In genomic region chr10:60086862-60087261, GRCh38 we compare ENCODE assay signal across 20 cellular contexts.
DNase-seq lines count a peak whose midpoint lies in the region; ATAC-seq and TF ChIP-seq lines count a peak whose summit lies in the region.
"Had no signal": no experiment of that assay in that cellular context is flagged by ENCODE, and none has a peak within 500 bp of the region (broad histone marks: within the 10 kb centered on the region; RNA-seq: fewer than 3 reads in every experiment).

No MANE protein-coding gene starts in this region.

- H3K27ac ChIP-seq in smooth muscle cell (ENCODE audit: low read depth) = no peak overlapping the region
- H3K27ac ChIP-seq: hepatocyte, stomach had no signal

- H3K4me3 ChIP-seq in smooth muscle cell = no peak overlapping the region
- H3K4me3 ChIP-seq: hepatocyte, stomach had no signal

- H3K4me3 Mint-ChIP-seq in chondrocyte (ENCODE audit: unreplicated experiment) = no peak overlapping the region
- H3K4me3 Mint-ChIP-seq: activated CD8-positive, alpha-beta T cell treated with anti-CD3 and anti-CD28 coated beads, Interleukin-2, amount 10 ng/mL, durations not matched to agents 7 days and 5 days; activated naive CD4-positive, alpha-beta T cell treated with anti-CD3 and anti-CD28 coated beads for 36 hours; CD14-positive monocyte; nephron had no signal

- no peaks in the 10 kb centered on the region for H3F3A ChIP-seq in smooth muscle cell (ENCODE audit: low read depth)

- H3K9me3 Mint-ChIP-seq in chondrocyte (ENCODE audit: low read depth) = no peaks in the 10 kb centered on the region
- H3K9me3 Mint-ChIP-seq: activated naive CD4-positive, alpha-beta T cell treated with anti-CD3 and anti-CD28 coated beads for 36 hours; CD14-positive monocyte; nephron had no signal

- no peak overlapping the region for H2AFZ ChIP-seq in smooth muscle cell (ENCODE audit: low read depth)
- H2AFZ ChIP-seq: hepatocyte had no signal

- 97% methylated on average over 2 of the region's 2 CpGs for whole genome bisulfite sequencing in smooth muscle cell (ENCODE audit: low lambda C conversion rate)

- H3K36me3 ChIP-seq in smooth muscle cell (ENCODE audit: low read depth) = peaks cover 9% of the 10 kb centered on the region

- H3K27ac Mint-ChIP-seq in chondrocyte (ENCODE audit: unreplicated experiment) = peak overlapping the region; percentile 4
- H3K27ac Mint-ChIP-seq: activated CD8-positive, alpha-beta T cell treated with anti-CD3 and anti-CD28 coated beads, Interleukin-2, amount 10 ng/mL, durations not matched to agents 7 days and 5 days; activated naive CD4-positive, alpha-beta T cell treated with anti-CD3 and anti-CD28 coated beads for 36 hours; CD14-positive monocyte; nephron had no signal

- no peak overlapping the region for H3K4me2 ChIP-seq in smooth muscle cell
- H3K4me2 ChIP-seq: hepatocyte had no signal

- peaks cover 16% of the 10 kb centered on the region for H3K36me3 Mint-ChIP-seq in chondrocyte (ENCODE audit: low read depth)
- H3K36me3 Mint-ChIP-seq: CD14-positive monocyte had no signal

- DNase-seq in chondrocyte (ENCODE audit: low spot score) (no peak), smooth muscle cell (lab: John Stamatoyannopoulos, UW; ENCODE audit: unreplicated experiment) (no peak), SK-N-DZ (ENCODE audit: low spot score) (no peak), iPS-NIHi7 (ENCODE audit: extremely low spot score) (no peak)
- DNase-seq in activated naive CD4-positive, alpha-beta T cell (lab: John Stamatoyannopoulos, UW) = no peak
- DNase-seq: activated CD8-positive, alpha-beta T cell treated with anti-CD3 and anti-CD28 coated beads, Interleukin-2, amount 10 ng/mL, durations not matched to agents 7 days and 5 days; activated naive CD4-positive, alpha-beta T cell treated with anti-CD3 and anti-CD28 coated beads for 36 hours; GOT3; left ventricle myocardium superior; NCI-H1048; NCI-H526; right cardiac atrium; Right ventricle myocardium superior; stomach had no signal

- H3K79me2 ChIP-seq in smooth muscle cell (ENCODE audit: low read depth) = no peaks in the 10 kb centered on the region
- H3K79me2 ChIP-seq: hepatocyte had no signal

- H3K27me3 Mint-ChIP-seq in chondrocyte (ENCODE audit: low read depth) = no peaks in the 10 kb centered on the region

- ATAC-seq in GM18870 (IDR thresholded peaks at IDR 0.05; ENCODE audit: unreplicated experiment) = peak; percentile 83
- peak; percentile 82 for ATAC-seq in GM21576 (IDR thresholded peaks at IDR 0.05; ENCODE audit: unreplicated experiment)
- ATAC-seq in HG03066 (IDR thresholded peaks at IDR 0.05; ENCODE audit: low read depth, unreplicated experiment) = peak; percentile 77
- ATAC-seq: activated CD8-positive, alpha-beta T cell treated with anti-CD3 and anti-CD28 coated beads, Interleukin-2, amount 10 ng/mL, durations not matched to agents 7 days and 5 days; left ventricle myocardium superior; right cardiac atrium had no signal

- H3K9me3 ChIP-seq in smooth muscle cell (replicated peaks; ENCODE audit: low read depth) = no peaks in the 10 kb centered on the region
- H3K9me3 ChIP-seq: stomach had no signal

- H3K4me1 ChIP-seq in smooth muscle cell (ENCODE audit: low read depth) = no peaks in the 10 kb centered on the region

- no peaks in the 10 kb centered on the region for H3K27me3 ChIP-seq in smooth muscle cell (ENCODE audit: low read depth)
- H3K27me3 ChIP-seq: hepatocyte, stomach had no signal

- TF ChIP-seq CTCF in chondrocyte (IDR thresholded peaks at IDR 0.05) = no peak
- TF ChIP-seq CTCF in smooth muscle cell (IDR thresholded peaks at IDR 0.05; ENCODE audit: borderline replicate concordance, insufficient read depth, poor library complexity, severe bottlenecking) = no peak

- no peak overlapping the region for H3K9ac ChIP-seq in smooth muscle cell (ENCODE audit: low read depth)

- peaks cover 18% of the 10 kb centered on the region for H3K4me1 Mint-ChIP-seq in chondrocyte (ENCODE audit: low read depth)
- H3K4me1 Mint-ChIP-seq: nephron had no signal

- H4K20me1 ChIP-seq in smooth muscle cell (ENCODE audit: low read depth) = no peaks in the 10 kb centered on the region
